8 cellular contexts compared by ENCODE assay signal in the genomic region with DNA sequence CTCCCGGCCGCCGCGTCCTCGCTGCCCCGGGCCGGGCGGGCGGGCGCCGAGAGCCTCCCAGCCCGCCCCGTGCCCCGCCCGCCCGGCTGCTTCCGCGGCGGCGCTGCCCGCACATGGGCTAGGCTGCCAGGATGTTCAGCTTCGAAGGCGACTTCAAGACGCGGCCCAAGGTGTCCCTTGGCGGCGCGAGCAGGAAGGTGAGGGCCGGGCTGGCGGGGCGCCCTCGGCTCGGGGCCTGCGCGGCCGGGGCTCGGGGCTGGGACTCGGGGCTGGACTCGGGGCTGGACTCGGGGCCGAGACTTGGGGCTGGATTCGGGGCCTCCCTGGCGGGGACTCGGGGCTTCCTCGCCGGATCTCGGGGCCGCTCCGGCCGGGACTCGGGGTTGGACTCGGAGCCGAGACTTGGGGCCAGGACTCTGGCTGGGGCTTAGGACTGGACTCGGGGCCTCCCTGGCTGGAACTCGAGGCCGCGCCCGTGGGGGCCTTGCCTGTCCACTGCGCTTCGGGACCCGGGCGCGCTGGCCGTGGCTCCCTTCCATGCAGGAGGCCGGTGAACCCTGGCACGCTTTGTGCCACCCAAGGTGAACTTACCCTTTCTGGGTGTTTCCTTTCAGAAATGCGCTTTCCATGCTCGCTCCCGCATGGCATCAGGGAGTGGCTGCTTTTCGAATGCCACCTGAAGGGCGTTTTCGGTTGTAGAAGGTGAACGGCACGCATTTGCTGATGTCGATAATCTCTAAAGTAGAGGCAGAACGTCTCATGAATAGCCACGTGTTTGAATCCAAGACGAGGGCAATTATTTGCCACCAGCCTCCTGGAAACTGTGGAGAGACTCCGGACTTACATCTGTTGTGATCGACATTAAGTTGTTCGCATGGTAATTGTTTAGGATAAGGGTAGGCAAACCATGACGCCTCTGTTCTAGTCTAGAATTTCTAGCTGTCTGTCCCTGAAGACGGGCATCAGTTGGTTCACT. TPM values are rescaled to one million over a fixed set of nuclear protein-coding genes. Genes with fewer than 3 reads are reported as not detected.
DNase-seq lines count a peak whose midpoint lies in the region; ATAC-seq and TF ChIP-seq lines count a peak whose summit lies in the region.

No MANE protein-coding gene starts in this region.

- H3K36me3 Mint-ChIP-seq in MCF 10A (ENCODE audit: insufficient read depth, unreplicated experiment): peaks cover 27% of the 10 kb centered on the region

- H3K9me3 Mint-ChIP-seq in MCF 10A (ENCODE audit: unreplicated experiment): peaks cover 7% of the 10 kb centered on the region

- TF ChIP-seq CTCF in MCF 10A (IDR thresholded peaks at IDR 0.05; ENCODE audit: unreplicated experiment): no peak

- POLR2A ChIA-PET in MCF 10A (lab: Yijun Ruan, JAX): interaction anchor here (0.7 to 1.6 kb wide), 4 partner anchors 18 to 129 kb away, joined by 3 to 6 read pairs (median 4); partner anchors contain the start of gene MNX1

- peaks cover 38% of the 10 kb centered on the region for H3K4me1 Mint-ChIP-seq in MCF 10A (ENCODE audit: insufficient read depth, unreplicated experiment)

- BruUV-seq in MCF 10A (replicated peaks; lab: Mats Ljungman, UMichigan): no TSS peak

- DNase-seq in activated CD8-positive, alpha-beta memory T cell treated with anti-CD3 and anti-CD28 coated beads for 4 hours (ENCODE audit: low read depth in 2 of 2): peak; percentile 20 to 31
- no peak for DNase-seq in activated CD8-positive, alpha-beta memory T cell treated with anti-CD3 and anti-CD28 coated beads for 24 hours
- DNase-seq in T-helper 1 cell (peak; percentile 56 to 76 (median 58)), MCF 10A (ENCODE audit: unreplicated experiment) (peak; percentile 24), left colon (peak; percentile 42 to 74), DMS79 treated with DMSO at 0.1 percent for 48 hours (lab: John Stamatoyannopoulos, UW) (no peak)
- DNase-seq in stimulated activated CD4-positive, alpha-beta T cell treated with anti-CD3 and anti-CD28 coated beads, Interleukin-4, amount 100 ng/mL, for 24 hours: peak; percentile 51

- CTCF ChIA-PET in MCF 10A (lab: Yijun Ruan, JAX): interaction anchor here (1.6 kb wide), 1 partner anchor 13 kb away, joined by 4 read pairs; no protein-coding TSS in a partner anchor

- peak; percentile 46 for ATAC-seq in HG03103 (IDR thresholded peaks at IDR 0.05; ENCODE audit: low read depth, unreplicated experiment)
- ATAC-seq in left colon: peak; percentile 78

- H3K4me3 Mint-ChIP-seq in MCF 10A (ENCODE audit: unreplicated experiment): peak overlapping the region; percentile 82

- intact Hi-C loops in MCF 10A (cut with micrococcal nuclease) (loop anchor here (5.0 kb wide), 1 partner anchor 127 kb away; the partner anchor contains the start of gene MNX1), left colon (cut with DNase I, micrococcal nuclease) (loop anchor here in 1 of 2 donors (5.0 kb wide), 1 partner anchor 187 kb away; no protein-coding TSS in a partner anchor)

- H3K27me3 Mint-ChIP-seq in MCF 10A (ENCODE audit: insufficient read depth, unreplicated experiment): no peaks in the 10 kb centered on the region

- peak overlapping the region; percentile 80 for H3K27ac Mint-ChIP-seq in MCF 10A (ENCODE audit: low read depth, unreplicated experiment)

RNA-seq across cellular contexts. Expression of gene UBE3C, which starts 0.7 kb away (rescaled TPM):
- 61.9 and 72.8 TPM in 2 replicates for total RNA-seq in MCF 10A (2022)
- 10 to 100 TPM; 54.4 to 71.8 TPM for total RNA-seq in left colon

Comparison
In these comparisons a context has a peak if more than half of its experiments do, and no peak if none do; other contexts are left out.
1. DNase-seq: peak in activated CD8-positive, alpha-beta memory T cell treated with anti-CD3 and anti-CD28 coated beads for 4 hours (2 of 2), T-helper 1 cell (5 of 5), MCF 10A (single experiment), left colon (2 of 2) and stimulated activated CD4-positive, alpha-beta T cell treated with anti-CD3 and anti-CD28 coated beads, Interleukin-4, amount 100 ng/mL, for 24 hours (single experiment); none in activated CD8-positive, alpha-beta memory T cell treated with anti-CD3 and anti-CD28 coated beads for 24 hours (single experiment) and DMS79 treated with DMSO at 0.1 percent for 48 hours (single experiment).